Comparison of ENCODE assay signal across 8 cellular contexts in genomic region chrX:110665636-110666035, GRCh38.
A peak's percentile ranks its signal among the peaks of the same experiment; 100 is the strongest.
DNase-seq lines count a peak whose midpoint lies in the region; ATAC-seq and TF ChIP-seq lines count a peak whose summit lies in the region.

No MANE protein-coding gene starts in this region.

- BruUV-seq in Calu3 (replicated peaks; lab: Mats Ljungman, UMichigan): no TSS peak

- H3K4me3 Mint-ChIP-seq in Calu3 (ENCODE audit: low read depth, unreplicated experiment): no peak overlapping the region

- no peaks in the 10 kb centered on the region for H3K9me3 Mint-ChIP-seq in Calu3 (ENCODE audit: low read depth, unreplicated experiment)

- ATAC-seq in GM18517 (IDR thresholded peaks at IDR 0.05; ENCODE audit: unreplicated experiment): peak; percentile 53
- ATAC-seq in HG03460 (IDR thresholded peaks at IDR 0.05; ENCODE audit: unreplicated experiment): peak; percentile 71
- no peak for ATAC-seq in GM19455 (IDR thresholded peaks at IDR 0.05; ENCODE audit: unreplicated experiment)

- intact Hi-C loops in Calu3 (cut with micrococcal nuclease; ENCODE audit: unreplicated experiment): loop anchor here (1.0 to 5.0 kb wide), 3 partner anchors 78 to 202 kb away; no protein-coding TSS in a partner anchor
- intact Hi-C loops in head of caudate nucleus (cut with DNase I): no loop called here

- peaks cover 12% of the 10 kb centered on the region for H3K27me3 Mint-ChIP-seq in Calu3 (ENCODE audit: unreplicated experiment)

- H3K4me1 Mint-ChIP-seq in Calu3 (ENCODE audit: low read depth, unreplicated experiment): no peaks in the 10 kb centered on the region

- DNase-seq in Calu3: peak; percentile 69
- peak; percentile 32 for DNase-seq in SW480 (ENCODE audit: low spot score)
- DNase-seq in head of caudate nucleus: peak in 36 of 42 donors; percentile 1 to 62 (median 18)
- DNase-seq in stimulated activated CD8-positive, alpha-beta memory T cell treated with anti-CD3 and anti-CD28 coated beads, Interleukin-4, amount 100 ng/mL, for 48 hours: peak; percentile 27
- DNase-seq in T-helper 9 cell: no peak

- CTCF ChIA-PET in Calu3 (lab: Charles Lee): interaction anchor here (1.0 kb wide), 1 partner anchor 204 kb away, joined by 3 read pairs; no protein-coding TSS in a partner anchor

- no peak overlapping the region for H3K27ac Mint-ChIP-seq in Calu3 (ENCODE audit: unreplicated experiment)

- TF ChIP-seq CTCF in Calu3 (IDR thresholded peaks at IDR 0.05; ENCODE audit: unreplicated experiment): peak; percentile 45

- no peaks in the 10 kb centered on the region for H3K36me3 Mint-ChIP-seq in Calu3 (ENCODE audit: insufficient read depth, unreplicated experiment)
